ENCODE assay signal across 8 cellular contexts in the genomic region with DNA sequence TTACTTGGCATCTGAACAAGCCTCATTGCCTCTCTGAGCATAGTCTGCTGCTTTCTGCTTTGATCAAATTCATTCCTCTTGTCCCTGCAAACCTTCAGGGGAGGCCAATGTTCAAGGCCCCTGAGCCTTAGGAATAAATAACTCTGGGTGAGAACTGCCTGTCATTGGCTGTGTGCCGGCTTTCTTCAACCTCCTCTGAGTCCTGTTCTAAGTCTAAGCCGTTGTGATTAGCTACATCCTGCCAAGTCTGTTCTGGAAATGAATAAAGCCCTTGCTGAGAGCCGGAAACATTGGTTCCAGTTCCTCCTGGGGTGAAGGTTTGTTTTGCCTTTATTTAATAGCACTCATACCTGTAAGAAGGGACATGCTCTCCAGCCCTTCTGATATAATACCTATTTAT. TPM values are rescaled to one million over a fixed set of nuclear protein-coding genes. Genes with fewer than 3 reads are reported as not detected.
A peak's percentile ranks its signal among the peaks of the same experiment; 100 is the strongest.
DNase-seq lines count a peak whose midpoint lies in the region; ATAC-seq and TF ChIP-seq lines count a peak whose summit lies in the region.

No MANE protein-coding gene starts in this region.

- H3K27me3 Mint-ChIP-seq in CD8-positive, alpha-beta memory T cell = no peaks in the 10 kb centered on the region
- H3K27me3 Mint-ChIP-seq in T-helper 2 cell treated with Interferon-gamma antibody and Interleukin-4, amounts not matched to agents 5 μg/mL and 100 μg/mL, for 36 hours (ENCODE audit: low read depth) = no peaks in the 10 kb centered on the region

- TF ChIP-seq CTCF in fibroblast of villous mesenchyme (IDR thresholded peaks at IDR 0.05; ENCODE audit: insufficient read depth, low read depth, low read length) = no peak

- no peaks in the 10 kb centered on the region for H3K9me3 Mint-ChIP-seq in CD8-positive, alpha-beta memory T cell
- no peaks in the 10 kb centered on the region for H3K9me3 Mint-ChIP-seq in T-helper 2 cell treated with Interferon-gamma antibody and Interleukin-4, amounts not matched to agents 5 μg/mL and 100 μg/mL, for 36 hours

- peak; percentile 47 for ATAC-seq in GM21619 (IDR thresholded peaks at IDR 0.05; ENCODE audit: unreplicated experiment)
- no peak for ATAC-seq in GM19035 (IDR thresholded peaks at IDR 0.05; ENCODE audit: unreplicated experiment)

- H3K4me3 ChIP-seq in CD8-positive, alpha-beta memory T cell (ENCODE audit: low read length) = no peak overlapping the region
- H3K4me3 ChIP-seq in fibroblast of villous mesenchyme (ENCODE audit: low read depth, low read length) = no peak overlapping the region

- no peaks in the 10 kb centered on the region for H3K27me3 ChIP-seq in CD8-positive, alpha-beta memory T cell (ENCODE audit: insufficient read depth, low read length, poor library complexity, severe bottlenecking)

- H3K4me1 ChIP-seq in CD8-positive, alpha-beta memory T cell (ENCODE audit: insufficient read depth, low read length) = peaks cover 95% of the 10 kb centered on the region

- no peaks in the 10 kb centered on the region for H3K36me3 ChIP-seq in CD8-positive, alpha-beta memory T cell (ENCODE audit: insufficient read depth, low read length)

- peaks cover 90 to 94% (median 94%) of the 10 kb centered on the region in 3 donors for H3K4me1 Mint-ChIP-seq in CD8-positive, alpha-beta memory T cell
- H3K4me1 Mint-ChIP-seq in T-helper 2 cell treated with Interferon-gamma antibody and Interleukin-4, amounts not matched to agents 5 μg/mL and 100 μg/mL, for 36 hours (ENCODE audit: low read depth) = peaks cover 79% of the 10 kb centered on the region

- peak overlapping the region; percentile 63 to 88 (median 80) for H3K4me3 Mint-ChIP-seq in CD8-positive, alpha-beta memory T cell
- peak overlapping the region; percentile 73 for H3K4me3 Mint-ChIP-seq in T-helper 2 cell treated with Interferon-gamma antibody and Interleukin-4, amounts not matched to agents 5 μg/mL and 100 μg/mL, for 36 hours

- H3K36me3 Mint-ChIP-seq in CD8-positive, alpha-beta memory T cell = peaks cover 1 to 41% (median 4%) of the 10 kb centered on the region in 3 donors
- H3K36me3 Mint-ChIP-seq in T-helper 2 cell treated with Interferon-gamma antibody and Interleukin-4, amounts not matched to agents 5 μg/mL and 100 μg/mL, for 36 hours (ENCODE audit: low read depth) = peaks cover 18% of the 10 kb centered on the region

- POLR2A ChIA-PET in CD8-positive, alpha-beta memory T cell (lab: Charles Lee) = interaction anchor here (0.8 to 1.9 kb wide), 2 partner anchors 15 to 54 kb away, joined by 3 to 18 read pairs; partner anchors contain the start of gene FAM193A

- peak overlapping the region; percentile 79 to 94 (median 90) for H3K27ac Mint-ChIP-seq in CD8-positive, alpha-beta memory T cell
- H3K27ac Mint-ChIP-seq in T-helper 2 cell treated with Interferon-gamma antibody and Interleukin-4, amounts not matched to agents 5 μg/mL and 100 μg/mL, for 36 hours = peak overlapping the region; percentile 89

- no peaks in the 10 kb centered on the region for H3K9me3 ChIP-seq in CD8-positive, alpha-beta memory T cell (ENCODE audit: low read length)

- DNase-seq in CD8-positive, alpha-beta memory T cell = no peak
- no peak for DNase-seq in T-helper 2 cell treated with Interferon-gamma antibody and Interleukin-4, amounts not matched to agents 5 μg/mL and 100 μg/mL, for 36 hours (ENCODE audit: low spot score)
- DNase-seq in fibroblast of villous mesenchyme (ENCODE audit: low read depth) (peak; percentile 54), putamen (ENCODE audit: low spot score) (peak; percentile 58), NCI-H2227 treated with DMSO at 0.1 percent for 48 hours (lab: John Stamatoyannopoulos, UW) (no peak), NCI-H2029 (lab: John Stamatoyannopoulos, UW) (no peak)

- peak overlapping the region; percentile 27 for H3K27ac ChIP-seq in CD8-positive, alpha-beta memory T cell (ENCODE audit: low read depth, low read length)

- CTCF ChIA-PET in CD8-positive, alpha-beta memory T cell (lab: Charles Lee) = no interaction called here

RNA-seq across cellular contexts. Expression of gene RNF4, which starts 13.8 kb away (rescaled TPM):
- 10 to 100 TPM; 95.4 to 98.1 TPM for total RNA-seq in CD8-positive, alpha-beta memory T cell
- polyA plus RNA-seq in CD8-positive, alpha-beta memory T cell = 94.8 TPM
- 63.9 and 64.7 TPM in 2 replicates for total RNA-seq in fibroblast of villous mesenchyme

RNA-seq across cellular contexts. Expression of gene FAM193A, which starts 53.8 kb away (rescaled TPM):
- 10 to 100 TPM; 25.8 to 26.9 TPM for total RNA-seq in CD8-positive, alpha-beta memory T cell
- 4.9 TPM for polyA plus RNA-seq in CD8-positive, alpha-beta memory T cell
- total RNA-seq in fibroblast of villous mesenchyme = 16.8 and 23.7 TPM in 2 replicates

Comparison
In these comparisons a context has a peak if more than half of its experiments do, and no peak if none do; other contexts are left out.
1. DNase-seq: peak in fibroblast of villous mesenchyme (single experiment) and putamen (single experiment); none in CD8-positive, alpha-beta memory T cell (0 of 5), T-helper 2 cell treated with Interferon-gamma antibody and Interleukin-4, amounts not matched to agents 5 μg/mL and 100 μg/mL, for 36 hours (single experiment), NCI-H2227 treated with DMSO at 0.1 percent for 48 hours (single experiment) and NCI-H2029 (single experiment).